In the genomic region with DNA sequence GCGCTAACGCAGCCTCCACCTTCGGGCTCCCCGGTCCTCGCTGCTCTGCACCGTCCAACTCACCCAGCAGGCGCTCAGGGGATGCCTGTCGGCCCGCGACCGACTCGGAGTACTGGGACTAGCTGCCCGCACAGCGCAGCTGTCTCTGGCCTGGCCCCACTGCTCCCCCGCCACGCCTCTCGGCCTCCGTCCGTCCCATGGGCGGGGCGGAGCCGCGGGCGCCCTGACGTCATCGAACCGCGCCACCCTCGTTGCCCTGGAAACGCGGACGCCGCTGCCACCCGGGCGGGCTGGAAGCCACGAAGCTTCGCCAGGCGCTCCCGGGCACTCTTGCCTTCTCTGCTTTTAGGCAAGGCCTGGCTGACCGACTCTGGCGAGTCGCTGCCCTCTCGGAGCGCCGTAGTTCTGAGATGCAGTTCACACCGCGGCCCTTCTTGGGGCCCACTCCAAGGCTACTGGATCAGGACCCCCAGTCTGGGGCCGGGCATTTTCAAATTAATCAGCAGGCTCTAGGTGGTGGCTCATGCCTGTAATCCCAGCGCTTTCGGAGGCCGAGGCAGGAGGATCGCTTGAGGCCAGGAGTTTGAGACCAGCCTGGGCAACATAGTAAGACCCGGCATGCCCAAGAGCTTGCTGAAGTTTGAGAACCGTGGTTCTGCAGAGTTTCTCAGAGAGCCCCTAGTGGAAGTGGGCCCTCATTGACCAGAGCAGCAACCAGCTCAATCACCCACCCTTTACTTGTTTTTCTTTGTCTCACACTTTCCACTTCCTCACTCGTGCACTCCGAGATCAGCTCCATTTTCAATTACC, we compare ENCODE assay signal across 8 cellular contexts. TPM values are rescaled to one million over a fixed set of nuclear protein-coding genes. Genes with fewer than 3 reads are reported as not detected.
A peak's percentile ranks its signal among the peaks of the same experiment; 100 is the strongest.
DNase-seq lines count a peak whose midpoint lies in the region; ATAC-seq lines count a peak whose summit lies in the region.

No MANE protein-coding gene starts in this region.

- DNase-seq in DMS153 (lab: John Stamatoyannopoulos, UW): peak; percentile 14
- no peak for DNase-seq in DMS153 treated with DMSO at 0.1 percent for 48 hours (lab: John Stamatoyannopoulos, UW; ENCODE audit: unreplicated experiment)
- DNase-seq in NCI-H2029 (lab: John Stamatoyannopoulos, UW): peak; percentile 79
- peak; percentile 91 for DNase-seq in T-helper 9 cell
- DNase-seq in astrocyte of the hippocampus (ENCODE audit: low read depth, low spot score): peak; percentile 97
- DNase-seq in hippocampal formation (lab: John Stamatoyannopoulos, UW): peak; percentile 72 to 87
- DNase-seq in sciatic nerve (ENCODE audit: low spot score): peak; percentile 95

- intact Hi-C loops in sciatic nerve (cut with DNase I): loop anchor here (5.0 kb wide), 1 partner anchor 1566 kb away; no protein-coding TSS in a partner anchor

- ATAC-seq in HG02973 (IDR thresholded peaks at IDR 0.05; ENCODE audit: unreplicated experiment): peak; percentile 91
- ATAC-seq in sciatic nerve: peak; percentile 99

RNA-seq across cellular contexts. Expression of a gene that starts 12.0 kb away (rescaled TPM):
- total RNA-seq in sciatic nerve: 27.8 TPM

RNA-seq across cellular contexts. Expression of a gene that starts 12.1 kb away (rescaled TPM):
- total RNA-seq in sciatic nerve: 28.1 TPM
